Comparison of ENCODE assay signal across 1 cellular context in genomic region chr10:89644691-89644966, GRCh38.
TF ChIP-seq lines count a peak whose summit lies in the region.

No MANE protein-coding gene starts in this region.

TF ChIP-seq in K562, 482 proteins besides CTCF, POLR2A, EP300 and RAD21:
- TF ChIP-seq RREB1 (CRISPR knock-in tag; IDR thresholded peaks at IDR 0.05) (0 out of 2 replicates have a peak, but pooled peaks have one; percentile 7), ZBTB11 (CRISPR knock-in tag; IDR thresholded peaks at IDR 0.05) (0 out of 6 replicates have a peak, but pooled peaks of 1 of the 3 experiments have one; percentile 17), PHF8 (IDR thresholded peaks at IDR 0.05; ENCODE audit: borderline replicate concordance, low read length) (peak; percentile 38; the same call in 1 of the 2 replicates), MIER1 (IDR thresholded peaks at IDR 0.05; ENCODE audit: low read depth) (no peak), NONO (IDR thresholded peaks at IDR 0.05; ENCODE audit: low read depth in 2 of 2, low read length in 1 of 2) (0 out of 4 replicates have a peak, but pooled peaks of 1 of the 2 experiments have one; percentile 65), RAD51 (IDR thresholded peaks at IDR 0.05; ENCODE audit: borderline replicate concordance, low read depth) (no peak), NFYB (IDR thresholded peaks at IDR 0.05; ENCODE audit: extremely low read depth, insufficient read length) (no peak), EGR1 (conservative IDR thresholded peaks at IDR 0.05) (peak; percentile 0; the same call in 1 of the 2 replicates), HLTF (IDR thresholded peaks at IDR 0.05) (no peak), ARID2 (IDR thresholded peaks at IDR 0.05) (no peak), DMBX1 (CRISPR knock-in tag; IDR thresholded peaks at IDR 0.05; ENCODE audit: borderline replicate concordance) (no peak), STAG1 (CRISPR knock-in tag; IDR thresholded peaks at IDR 0.05; ENCODE audit: borderline replicate concordance) (no peak), CTBP1 (IDR thresholded peaks at IDR 0.05; ENCODE audit: borderline replicate concordance) (no peak), POLR2B (IDR thresholded peaks at IDR 0.05; ENCODE audit: low read depth, partially characterized antibody) (no peak), U2AF2 (optimal IDR thresholded peaks at IDR 0.05; ENCODE audit: low read depth, low read length) (no peak), ZNF212 (CRISPR knock-in tag; IDR thresholded peaks at IDR 0.05) (no peak), POLR2G (IDR thresholded peaks at IDR 0.05; ENCODE audit: low read depth, low read length) (peak; percentile 78), CHAMP1 (IDR thresholded peaks at IDR 0.05) (no peak), ZNF589 (CRISPR knock-in tag; IDR thresholded peaks at IDR 0.05; ENCODE audit: low read depth) (no peak), HDAC6 (IDR thresholded peaks at IDR 0.05; ENCODE audit: low read depth, low read length) (no peak), RNF2 (IDR thresholded peaks at IDR 0.05) (no peak), KLF1 (tag; IDR thresholded peaks at IDR 0.05) (no peak), SMAD4 (CRISPR knock-in tag; conservative IDR thresholded peaks at IDR 0.05) (0 out of 2 replicates have a peak, but pooled peaks have one; percentile 17), ZNF583 (CRISPR knock-in tag; IDR thresholded peaks at IDR 0.05) (no peak), PHTF2 (CRISPR knock-in tag; IDR thresholded peaks at IDR 0.05) (no peak), HDAC2 (IDR thresholded peaks at IDR 0.05) (no peak), CCNT2 (IDR thresholded peaks at IDR 0.05; ENCODE audit: borderline replicate concordance, extremely low read depth, insufficient read length, low read depth, low read length) (peak; percentile 3), RBBP5 (IDR thresholded peaks at IDR 0.05; ENCODE audit: borderline replicate concordance, insufficient read depth, low read length, poor library complexity, severe bottlenecking) (peak; percentile 71), DACH1 (IDR thresholded peaks at IDR 0.05; ENCODE audit: partially characterized antibody) (no peak), BRD9 (IDR thresholded peaks at IDR 0.05; ENCODE audit: low read depth, partially characterized antibody) (no peak), KHSRP (IDR thresholded peaks at IDR 0.05) (no peak), UBTF (IDR thresholded peaks at IDR 0.05; ENCODE audit: borderline replicate concordance in 1 of 2, low read depth in 2 of 2, low read length in 2 of 2) (peak in 1 of 2 experiments; percentile 36; a peak in 1 of 4 replicates), HNRNPL (IDR thresholded peaks at IDR 0.05; ENCODE audit: low read depth, low read length) (no peak), FOXJ2 (tag; IDR thresholded peaks at IDR 0.05) (no peak), DEAF1 (CRISPR knock-in tag; IDR thresholded peaks at IDR 0.05) (no peak), RBFOX2 (IDR thresholded peaks at IDR 0.05; ENCODE audit: low read depth, low read length) (peak; percentile 56), YBX1 (IDR thresholded peaks at IDR 0.05) (no peak), CC2D1A (IDR thresholded peaks at IDR 0.05) (no peak), ZBTB7A (IDR thresholded peaks at IDR 0.05; ENCODE audit: borderline replicate concordance, control insufficient read depth, low read depth, low read length) (peak; percentile 32; the same call in 1 of the 2 replicates), ZBTB2 (IDR thresholded peaks at IDR 0.05) (no peak)
TF ChIP-seq in K562: peak in this region for 12.
